In the genomic region with DNA sequence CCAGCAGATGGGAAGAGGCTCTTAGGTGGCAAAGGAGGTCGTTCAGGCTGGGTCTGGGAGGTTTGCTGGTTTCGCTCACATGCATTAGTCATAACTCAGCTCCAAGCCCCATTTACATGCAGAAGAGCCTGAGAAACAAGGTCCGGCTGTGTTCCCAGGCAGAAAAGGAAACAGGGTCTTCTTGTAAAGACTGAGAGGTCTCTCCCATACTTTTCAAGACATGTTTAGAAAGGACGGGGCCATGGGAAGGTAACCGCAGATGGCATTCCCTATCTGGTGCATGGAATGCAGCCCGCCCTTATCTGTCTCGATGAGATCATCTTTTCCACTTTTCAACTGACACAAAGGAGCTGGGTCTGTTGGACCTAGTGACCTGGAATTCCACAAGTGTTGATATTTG, we compare ENCODE assay signal across 24 cellular contexts.
DNase-seq lines count a peak whose midpoint lies in the region; ATAC-seq, FAIRE-seq and TF ChIP-seq lines count a peak whose summit lies in the region.
"Had no signal": no experiment of that assay in that cellular context is flagged by ENCODE, and none has a peak within 500 bp of the region (broad histone marks: within the 10 kb centered on the region; RNA-seq: fewer than 3 reads in every experiment).

No MANE protein-coding gene starts in this region.

- FAIRE-seq in H1 (lab: Jason Lieb, UNC) = no peak

- H2BK15ac ChIP-seq in H1 (ENCODE audit: low read length) = no peak overlapping the region

- no peak overlapping the region for H3K14ac ChIP-seq in H1 (ENCODE audit: insufficient read length)

- H3K27me3 Mint-ChIP-seq in stimulated activated naive B cell treated with anti-CD40 and anti-IgM and Interleukin-4, amounts not matched to agents 10 μg/mL and 1 μg/mL and 100 μg/mL, for 72 hours = no peaks in the 10 kb centered on the region
- no peaks in the 10 kb centered on the region for H3K27me3 Mint-ChIP-seq in CD4-positive, alpha-beta memory T cell
- H3K27me3 Mint-ChIP-seq: CD4-positive, alpha-beta T cell had no signal

- H3K36me3 ChIP-seq in H1 (ENCODE audit: control insufficient read depth in 2 of 4, insufficient read depth in 4 of 4, low read length in 3 of 4) = no peaks in the 10 kb centered on the region
- H3K36me3 ChIP-seq in mesodermal cell (ENCODE audit: control insufficient read depth, insufficient read depth, low read length) = no peaks in the 10 kb centered on the region
- no peaks in the 10 kb centered on the region for H3K36me3 ChIP-seq in CD4-positive, alpha-beta memory T cell (ENCODE audit: insufficient read depth, low read length)
- H3K36me3 ChIP-seq: left lung had no signal

- H3K79me1 ChIP-seq in H1 (ENCODE audit: low read depth, low read length) = no peaks in the 10 kb centered on the region

- H3K27ac ChIP-seq in H1 (ENCODE audit: low read depth, low read length) (no peak overlapping the region), mesodermal cell (ENCODE audit: low read depth, low read length, severe bottlenecking) (peak overlapping the region; percentile 96)
- H3K27ac ChIP-seq in CD4-positive, alpha-beta memory T cell (ENCODE audit: low read depth, low read length) = no peak overlapping the region
- H3K27ac ChIP-seq: left lung, parathyroid adenoma, testis, VCaP had no signal

- WGBS in H1 (ENCODE audit: extremely low coverage in 1 of 2, insufficient coverage in 1 of 2, insufficient read length in 1 of 2, insufficient replicate concordance in 2 of 2, low coverage in 1 of 2, low lambda C conversion rate in 2 of 2, missing lambda C conversion rate in 1 of 2), 2 experiments = 95% methylated on average over 7 of the region's 7 CpGs; no CpG with 5 or more reads in 1 of the 2 experiments
- 58 to 79% methylated on average over 3 to 4 of the region's 7 CpGs for whole genome bisulfite sequencing in mesodermal cell (ENCODE audit: insufficient coverage in 2 of 2), 2 experiments

- 0 out of 2 replicates have a peak overlapping the region, but pooled peaks have one; percentile 40 for H3K18ac ChIP-seq in H1 (ENCODE audit: extremely low read depth, low read length)

- H2BK5ac ChIP-seq in H1 (ENCODE audit: low read depth, low read length) = no peak overlapping the region

- H4K20me1 ChIP-seq in H1 (replicated peaks in 1 of 2; ENCODE audit: control insufficient read depth in 1 of 2, insufficient read depth in 2 of 2, low read length in 2 of 2) = no peaks in the 10 kb centered on the region

- H3K27me3 ChIP-seq in H1 (replicated peaks in 1 of 4; ENCODE audit: control insufficient read depth in 3 of 4, extremely low read depth in 1 of 4, insufficient read depth in 3 of 4, low read length in 3 of 4) = no peaks in the 10 kb centered on the region
- no peaks in the 10 kb centered on the region for H3K27me3 ChIP-seq in CD4-positive, alpha-beta memory T cell (ENCODE audit: insufficient read depth, low read length)
- H3K27me3 ChIP-seq: left lung, testis had no signal

- H3K4me3 Mint-ChIP-seq in stimulated activated naive B cell treated with anti-CD40 and anti-IgM and Interleukin-4, amounts not matched to agents 10 μg/mL and 1 μg/mL and 100 μg/mL, for 72 hours = no peak overlapping the region
- H3K4me3 Mint-ChIP-seq in CD4-positive, alpha-beta memory T cell = no peak overlapping the region
- H3K4me3 Mint-ChIP-seq: CD4-positive, alpha-beta T cell; GM23338 had no signal

- CTCF ChIA-PET in H1 (lab: Charles Lee; ENCODE audit: partially characterized antibody) = interaction anchor here (1.0 to 1.5 kb wide), 2 partner anchors 11 to 30 kb away, joined by 4 to 5 read pairs; no protein-coding TSS in a partner anchor
- CTCF ChIA-PET in CD4-positive, alpha-beta memory T cell (lab: Charles Lee; ENCODE audit: partially characterized antibody) = no interaction called here

- H2BK20ac ChIP-seq in H1 (ENCODE audit: low read length) = no peak overlapping the region

- no peak for ATAC-seq in stimulated activated naive B cell treated with anti-CD40 and anti-IgM and Interleukin-4, amounts not matched to agents 10 μg/mL and 1 μg/mL and 100 μg/mL, for 72 hours (replicated peaks)
- ATAC-seq: GM23338, left lung had no signal

- H3K4ac ChIP-seq in H1 (replicated peaks; ENCODE audit: insufficient read length, low read depth, low read length) = no peak overlapping the region

- no peak overlapping the region for H3K9ac ChIP-seq in H1 (replicated peaks in 1 of 4; ENCODE audit: extremely low read depth in 1 of 4, low read depth in 3 of 4, low read length in 3 of 4)
- H3K9ac ChIP-seq: parathyroid adenoma had no signal

- TF ChIP-seq EP300 in H1 (IDR thresholded peaks at IDR 0.05; ENCODE audit: borderline replicate concordance in 1 of 2, low read depth in 2 of 2, low read length in 2 of 2) = no peak

- no peak overlapping the region for H4K8ac ChIP-seq in H1 (ENCODE audit: extremely low read depth, insufficient read depth, low read length)

- TF ChIP-seq POLR2A in H1 (IDR thresholded peaks at IDR 0.05; ENCODE audit: control extremely low read depth in 1 of 2, low read depth in 2 of 2, low read length in 2 of 2) = no peak

- no peak for TF ChIP-seq CTCF in H1 (IDR thresholded peaks at IDR 0.05; ENCODE audit: control extremely low read depth in 1 of 3, insufficient read depth in 1 of 3, low read depth in 1 of 3, low read length in 3 of 3)

- H3K56ac ChIP-seq in H1 (replicated peaks; ENCODE audit: insufficient read length, low read depth, low read length) = no peak overlapping the region

- TF ChIP-seq RAD21 in H1 (IDR thresholded peaks at IDR 0.05 in 1 of 2, conservative IDR thresholded peaks at IDR 0.05 in 1 of 2; ENCODE audit: low read depth in 2 of 2, low read length in 2 of 2) = no peak

- no peak overlapping the region for H2BK120ac ChIP-seq in H1 (replicated peaks; ENCODE audit: low read depth, low read length)

- no peak overlapping the region for H4K91ac ChIP-seq in H1 (replicated peaks; ENCODE audit: insufficient read length, low read length)

- POLR2A ChIA-PET in H1 (lab: Charles Lee; ENCODE audit: partially characterized antibody) = interaction anchor here (1.2 kb wide), 1 partner anchor 279 kb away, joined by 3 read pairs; no protein-coding TSS in a partner anchor
- POLR2A ChIA-PET in CD4-positive, alpha-beta memory T cell (lab: Charles Lee; ENCODE audit: partially characterized antibody) = no interaction called here

- H3K23ac ChIP-seq in H1 (ENCODE audit: insufficient read length) = no peak overlapping the region

- DNase-seq in A172 (ENCODE audit: low spot score) (peak; percentile 71), M059J (ENCODE audit: low read depth) (peak; percentile 88), H1 (ENCODE audit: low read depth in 1 of 2, low spot score in 2 of 2) (no peak), NCI-H1436 (lab: John Stamatoyannopoulos, UW) (no peak)
- no peak for DNase-seq in stimulated activated naive B cell treated with anti-CD40 and anti-IgM and Interleukin-4, amounts not matched to agents 10 μg/mL and 1 μg/mL and 100 μg/mL, for 72 hours
- no peak for DNase-seq in stimulated activated CD8-positive, alpha-beta memory T cell treated with anti-CD3 and anti-CD28 coated beads, Interleukin-4, amount 100 ng/mL, for 48 hours
- DNase-seq in CD4-positive, alpha-beta memory T cell = no peak
- DNase-seq: activated CD4-positive, alpha-beta T cell treated with anti-CD3 and anti-CD28 coated beads, Interleukin-2, amount 50 U/mL, for 4 hours; activated naive CD4-positive, alpha-beta T cell treated with Interleukin-2 at 50 U/mL for 16 hours; activated T-cell treated with anti-CD3 and anti-CD28 coated beads for 4 hours; aorta; CD4-positive, alpha-beta T cell; cortex of kidney; DMS79; foreskin melanocyte; left lung; NCI-H187 treated with DMSO at 0.1 percent for 48 hours; NCI-H510A treated with DMSO at 0.1 percent for 48 hours; Right ventricle myocardium superior; testis had no signal

- no peaks in the 10 kb centered on the region for H3K79me2 ChIP-seq in H1 (ENCODE audit: control insufficient read depth in 1 of 2, insufficient read depth in 2 of 2, low read length in 2 of 2)
- H3K79me2 ChIP-seq: parathyroid adenoma had no signal

- H3K9me3 ChIP-seq in H1 (ENCODE audit: insufficient read depth in 2 of 2, low read depth in 1 of 2, low read length in 1 of 2) (no peaks in the 10 kb centered on the region), mesodermal cell (ENCODE audit: control insufficient read depth, low read length) (no peaks in the 10 kb centered on the region)
- H3K9me3 ChIP-seq in CD4-positive, alpha-beta memory T cell (ENCODE audit: control insufficient read depth in 1 of 2, low read length in 2 of 2) = no peaks in the 10 kb centered on the region
- H3K9me3 ChIP-seq: testis had no signal

- H3K4me3 ChIP-seq in H1 (ENCODE audit: extremely low read depth in 1 of 4, insufficient read depth in 2 of 4, low read depth in 3 of 4, low read length in 4 of 4) (no peak overlapping the region), mesodermal cell (ENCODE audit: extremely low read depth, insufficient read depth, low read length, poor library complexity, severe bottlenecking) (no peak overlapping the region)
- H3K4me3 ChIP-seq in CD4-positive, alpha-beta memory T cell (ENCODE audit: low read length in 2 of 2) = no peak overlapping the region
- H3K4me3 ChIP-seq: GM23338, left lung, testis had no signal

- no peaks in the 10 kb centered on the region for H3K36me3 Mint-ChIP-seq in stimulated activated naive B cell treated with anti-CD40 and anti-IgM and Interleukin-4, amounts not matched to agents 10 μg/mL and 1 μg/mL and 100 μg/mL, for 72 hours
- no peaks in the 10 kb centered on the region for H3K36me3 Mint-ChIP-seq in CD4-positive, alpha-beta memory T cell

- no peak overlapping the region for H2AFZ ChIP-seq in H1 (ENCODE audit: low read length)
- H2AFZ ChIP-seq: GM23338, parathyroid adenoma had no signal

- no peak overlapping the region for H2AK5ac ChIP-seq in H1 (ENCODE audit: low read depth, low read length)

- peaks cover 0 to 5% (median 4%) of the 10 kb centered on the region in 4 experiments; a peak in 3 of 7 replicates for H3K4me1 ChIP-seq in H1 (replicated peaks in 1 of 4; ENCODE audit: control insufficient read depth in 3 of 4, insufficient read depth in 4 of 4, low read length in 3 of 4)
- H3K4me1 ChIP-seq in mesodermal cell (ENCODE audit: control insufficient read depth, insufficient read depth, low read length, poor library complexity, severe bottlenecking) = peaks cover 17% of the 10 kb centered on the region
- H3K4me1 ChIP-seq in CD4-positive, alpha-beta memory T cell (ENCODE audit: insufficient read depth, low read length) = no peaks in the 10 kb centered on the region
- H3K4me1 ChIP-seq: left lung, parathyroid adenoma, testis had no signal

- no peak overlapping the region for H2BK12ac ChIP-seq in H1 (ENCODE audit: low read depth, low read length)

- no peaks in the 10 kb centered on the region for H3K4me1 Mint-ChIP-seq in stimulated activated naive B cell treated with anti-CD40 and anti-IgM and Interleukin-4, amounts not matched to agents 10 μg/mL and 1 μg/mL and 100 μg/mL, for 72 hours
- H3K4me1 Mint-ChIP-seq in CD4-positive, alpha-beta memory T cell = no peaks in the 10 kb centered on the region

- no peak overlapping the region for H3K4me2 ChIP-seq in H1 (ENCODE audit: insufficient read depth in 1 of 2, low read depth in 2 of 2, low read length in 2 of 2)
- H3K4me2 ChIP-seq: GM23338 had no signal

- H3K9me3 Mint-ChIP-seq in stimulated activated naive B cell treated with anti-CD40 and anti-IgM and Interleukin-4, amounts not matched to agents 10 μg/mL and 1 μg/mL and 100 μg/mL, for 72 hours = peaks cover 0 to 9% of the 10 kb centered on the region in 2 donors
- H3K9me3 Mint-ChIP-seq in CD4-positive, alpha-beta memory T cell = peaks cover 0 to 18% (median 10%) of the 10 kb centered on the region in 8 donors
- H3K9me3 Mint-ChIP-seq: CD4-positive, alpha-beta T cell; GM23338 had no signal

- no peak overlapping the region for H3K27ac Mint-ChIP-seq in stimulated activated naive B cell treated with anti-CD40 and anti-IgM and Interleukin-4, amounts not matched to agents 10 μg/mL and 1 μg/mL and 100 μg/mL, for 72 hours
- H3K27ac Mint-ChIP-seq in CD4-positive, alpha-beta memory T cell = no peak overlapping the region
- H3K27ac Mint-ChIP-seq: CD4-positive, alpha-beta T cell; GM23338 had no signal

- intact Hi-C loops in CD4-positive, alpha-beta memory T cell (cut with micrococcal nuclease) = no loop called here

- no peak overlapping the region for H4K5ac ChIP-seq in H1 (ENCODE audit: insufficient read length, low read depth, low read length)

- H3K23me2 ChIP-seq in H1 (ENCODE audit: low read depth, low read length) = no peaks in the 10 kb centered on the region

Comparison
In these comparisons a context has a peak if more than half of its experiments do, and no peak if none do; other contexts are left out.
1. DNase-seq: peak in A172 (single experiment) and M059J (single experiment); none in H1 (0 of 2), stimulated activated naive B cell treated with anti-CD40 and anti-IgM and Interleukin-4, amounts not matched to agents 10 μg/mL and 1 μg/mL and 100 μg/mL, for 72 hours (single experiment), NCI-H1436 (single experiment), stimulated activated CD8-positive, alpha-beta memory T cell treated with anti-CD3 and anti-CD28 coated beads, Interleukin-4, amount 100 ng/mL, for 48 hours (single experiment) and CD4-positive, alpha-beta memory T cell (0 of 5).